In the genomic region with DNA sequence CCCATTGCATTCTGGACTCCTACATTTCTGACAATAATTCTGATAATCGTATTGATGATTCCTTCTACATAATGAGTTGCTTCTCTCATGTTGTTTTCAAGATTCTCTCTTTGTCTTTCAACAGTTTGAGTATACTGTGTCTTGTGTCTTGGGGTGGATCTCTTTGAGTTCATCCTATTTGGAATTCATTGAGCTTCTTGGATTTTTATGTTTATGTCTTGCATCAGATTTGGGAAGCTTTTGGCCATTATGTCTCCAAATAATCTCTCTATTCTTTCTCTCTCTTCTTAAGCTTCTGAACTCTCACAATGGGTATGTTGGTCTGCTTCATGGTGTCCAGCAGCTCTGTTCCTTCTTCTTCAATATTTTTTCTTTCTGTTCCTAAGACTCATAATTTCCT, we compare ENCODE assay signal across 26 cellular contexts.
"Had no signal": no experiment of that assay in that cellular context is flagged by ENCODE, and none has a peak within 500 bp of the region (broad histone marks: within the 10 kb centered on the region; RNA-seq: fewer than 3 reads in every experiment).

No MANE protein-coding gene starts in this region.

- H2AFZ ChIP-seq: hepatocyte had no signal

- H3K4me2 ChIP-seq: hepatocyte had no signal

- H3K27ac Mint-ChIP-seq: dendritic cell treated with granulocyte-macrophage colony-stimulating factor and Interleukin-4, amounts not matched to agents 40 ng/mL and 50 ng/mL, for 4 days; effector memory CD8-positive, alpha-beta T cell had no signal

- ATAC-seq: effector memory CD8-positive, alpha-beta T cell; esophagus mucosa; foreskin keratinocyte; gastrocnemius medialis; gastroesophageal sphincter; heart left ventricle; heart right ventricle had no signal

- H3K4me1 ChIP-seq: colonic mucosa, esophagus muscularis mucosa, esophagus squamous epithelium, foreskin keratinocyte, gastrocnemius medialis, gastroesophageal sphincter, heart left ventricle, heart right ventricle had no signal

- H3K4me3 Mint-ChIP-seq: dendritic cell treated with granulocyte-macrophage colony-stimulating factor and Interleukin-4, amounts not matched to agents 40 ng/mL and 50 ng/mL, for 4 days; effector memory CD8-positive, alpha-beta T cell had no signal

- H3K27ac ChIP-seq: colonic mucosa, coronary artery, dorsolateral prefrontal cortex, epithelial cell of prostate, esophagus muscularis mucosa, esophagus squamous epithelium, foreskin keratinocyte, gastrocnemius medialis, gastroesophageal sphincter, heart left ventricle, heart right ventricle, hepatocyte had no signal

- DNase-seq: colonic mucosa; cortex of kidney; dermis blood vessel endothelial cell; dorsolateral prefrontal cortex; effector CD4-positive, alpha-beta T cell; effector CD8-positive, alpha-beta T cell; effector memory CD4-positive, alpha-beta T cell; effector memory CD8-positive, alpha-beta T cell; erythroblast; esophagus squamous epithelium; foreskin fibroblast; foreskin keratinocyte; foreskin melanocyte; gastrocnemius medialis; glutamatergic neuron; head of caudate nucleus; heart left ventricle; heart right ventricle; hippocampal formation had no signal

- H3K79me2 ChIP-seq: hepatocyte had no signal

- H3K27me3 ChIP-seq: colonic mucosa, dorsolateral prefrontal cortex, esophagus muscularis mucosa, esophagus squamous epithelium, gastrocnemius medialis, gastroesophageal sphincter, heart left ventricle, heart right ventricle, hepatocyte had no signal

- H3K27me3 Mint-ChIP-seq: dendritic cell treated with granulocyte-macrophage colony-stimulating factor and Interleukin-4, amounts not matched to agents 40 ng/mL and 50 ng/mL, for 4 days; effector memory CD8-positive, alpha-beta T cell had no signal

- H3K36me3 ChIP-seq: colonic mucosa, esophagus muscularis mucosa, esophagus squamous epithelium, gastrocnemius medialis, gastroesophageal sphincter, heart left ventricle, heart right ventricle had no signal

- H3K9me3 ChIP-seq: colonic mucosa, gastrocnemius medialis had no signal

- H3K4me3 ChIP-seq: colonic mucosa, coronary artery, dorsolateral prefrontal cortex, esophagus muscularis mucosa, esophagus squamous epithelium, gastrocnemius medialis, gastroesophageal sphincter, heart left ventricle, heart right ventricle, hepatocyte had no signal
